8 cellular contexts compared by ENCODE assay signal in genomic region chr13:51801631-51802099, GRCh38. TPM values are rescaled to one million over a fixed set of nuclear protein-coding genes. Genes with fewer than 3 reads are reported as not detected.
DNase-seq lines count a peak whose midpoint lies in the region; ATAC-seq and TF ChIP-seq lines count a peak whose summit lies in the region.

No MANE protein-coding gene starts in this region.

- H4K20me1 ChIP-seq in PC-3 (ENCODE audit: low read length) = no peaks in the 10 kb centered on the region

- H3K4me3 ChIP-seq in PC-3 (ENCODE audit: low read length) (no peak overlapping the region), esophagus (ENCODE audit: low read depth in 1 of 2, low read length in 2 of 2) (no peak overlapping the region)

- H3K9me2 ChIP-seq in PC-3 (replicated peaks; ENCODE audit: low read length) = no peaks in the 10 kb centered on the region

- no peaks in the 10 kb centered on the region for H3F3A ChIP-seq in PC-3 (ENCODE audit: low read length, unreplicated experiment)

- no peaks in the 10 kb centered on the region for H3K9me3 Mint-ChIP-seq in nephron progenitor cell

- H3K4me1 Mint-ChIP-seq in nephron progenitor cell = peaks cover 65% of the 10 kb centered on the region

- no peak overlapping the region for H3K9ac ChIP-seq in PC-3 (ENCODE audit: low read length)

- peak overlapping the region; percentile 33 for H3K27ac ChIP-seq in PC-3 (ENCODE audit: low read length)
- peak overlapping the region; percentile 99 for H3K27ac ChIP-seq in esophagus (ENCODE audit: low read depth in 2 of 2, low read length in 1 of 2)

- BruUV-seq in PC-3 (replicated peaks; lab: Mats Ljungman, UMichigan) = no TSS peak

- ATAC-seq in PC-3 (no peak), GM18505 (IDR thresholded peaks at IDR 0.05; ENCODE audit: unreplicated experiment) (no peak), GM21367 (IDR thresholded peaks at IDR 0.05; ENCODE audit: unreplicated experiment) (no peak)

- H2AFZ ChIP-seq in PC-3 (ENCODE audit: low read length) = no peak overlapping the region

- TF ChIP-seq CTCF in PC-3 (conservative IDR thresholded peaks at IDR 0.05; ENCODE audit: low read depth, low read length) = no peak
- TF ChIP-seq CTCF in nephron progenitor cell (IDR thresholded peaks at IDR 0.05) = no peak

- no peak overlapping the region for H3K27ac Mint-ChIP-seq in nephron progenitor cell

- H3K4me3 Mint-ChIP-seq in nephron progenitor cell = peak overlapping the region; percentile 18

- DNase-seq in DMS153 (lab: John Stamatoyannopoulos, UW) = peak; percentile 93
- DNase-seq in PC-3 = peak; percentile 30
- DNase-seq in nephron progenitor cell = no peak
- DNase-seq in activated gamma-delta T cell (lab: John Stamatoyannopoulos, UW) = no peak
- DNase-seq in NCI-H1105 (lab: John Stamatoyannopoulos, UW) = no peak

- intact Hi-C loops in PC-3 (cut with micrococcal nuclease) = loop anchor here (5.0 kb wide), 1 partner anchor 401 kb away; no protein-coding TSS in a partner anchor

- peak overlapping the region; percentile 88; the same call in 1 of the 2 replicates for H3K4me2 ChIP-seq in PC-3 (ENCODE audit: low read length)

- H3K9me3 ChIP-seq in PC-3 (ENCODE audit: low read length) (no peaks in the 10 kb centered on the region), esophagus (ENCODE audit: control insufficient read depth in 2 of 2, insufficient read depth in 1 of 2, low read depth in 1 of 2, low read length in 1 of 2) (no peaks in the 10 kb centered on the region)

- 38 to 40% methylated on average over 7 of the region's 7 CpGs for WGBS in esophagus, 2 donors

- peaks cover 4% of the 10 kb centered on the region; the same call in 1 of the 2 replicates for H3K79me2 ChIP-seq in PC-3 (ENCODE audit: low read length)

- TF ChIP-seq POLR2A in GM18505 (IDR thresholded peaks at IDR 0.05; ENCODE audit: borderline replicate concordance, extremely low read depth, insufficient read depth, insufficient read length) = no peak

- POLR2A ChIA-PET in PC-3 (lab: Charles Lee; ENCODE audit: unreplicated experiment) = interaction anchor here (0.7 kb wide), 1 partner anchor 450 kb away, joined by 4 read pairs; no protein-coding TSS in a partner anchor

- no peaks in the 10 kb centered on the region for H3K36me3 ChIP-seq in PC-3 (ENCODE audit: low read depth, low read length)
- H3K36me3 ChIP-seq in esophagus (ENCODE audit: control insufficient read depth in 2 of 2, insufficient read depth in 2 of 2, low read length in 1 of 2) = no peaks in the 10 kb centered on the region

- CTCF ChIA-PET in PC-3 (lab: Charles Lee) = interaction anchor here (0.6 kb wide), 1 partner anchor 367 kb away, joined by 3 read pairs; no protein-coding TSS in a partner anchor

- H3K27me3 ChIP-seq in PC-3 (ENCODE audit: low read length) (no peaks in the 10 kb centered on the region), esophagus (ENCODE audit: control insufficient read depth in 1 of 2, insufficient read depth in 2 of 2, low read length in 2 of 2) (no peaks in the 10 kb centered on the region)

- H3K36me3 Mint-ChIP-seq in nephron progenitor cell (ENCODE audit: low read depth) = no peaks in the 10 kb centered on the region

- H3K27me3 Mint-ChIP-seq in nephron progenitor cell (ENCODE audit: low read depth, poor library complexity) = peaks cover 15% of the 10 kb centered on the region

- H3K4me1 ChIP-seq in PC-3 (ENCODE audit: insufficient read depth, low read length) (peaks cover 31% of the 10 kb centered on the region), esophagus (ENCODE audit: control insufficient read depth in 2 of 2, insufficient read depth in 2 of 2, low read length in 1 of 2) (peaks cover 2 to 12% of the 10 kb centered on the region in 2 donors)

RNA-seq across cellular contexts. Expression of gene DHRS12, which starts 2.3 kb away (rescaled TPM):
- total RNA-seq in PC-3 (2014; rRNA removed) = 1.2 and 2.6 TPM in 2 replicates
- 10 to 100 TPM in 1 of 2 donors, 1 to 10 TPM in 1; 9.5 to 11.7 TPM for polyA plus RNA-seq in esophagus

RNA-seq across cellular contexts. Expression of gene TMEM272, which starts 43.3 kb away (rescaled TPM):
- 0.06 and 0.07 TPM in 2 replicates for total RNA-seq in PC-3 (2014; rRNA removed)
- polyA plus RNA-seq in esophagus = not detected

Comparison
In these comparisons a context has a peak if more than half of its experiments do, and no peak if none do; other contexts are left out.
1. DNase-seq: peak in DMS153 (single experiment) and PC-3 (single experiment); none in nephron progenitor cell (single experiment), activated gamma-delta T cell (single experiment) and NCI-H1105 (single experiment).